Comparison of ENCODE assay signal across 33 cellular contexts in genomic region chr7:698515-699259, GRCh38. TPM values are rescaled to one million over a fixed set of nuclear protein-coding genes. Genes with fewer than 3 reads are reported as not detected.
DNase-seq lines count a peak whose midpoint lies in the region; ATAC-seq, FAIRE-seq and TF ChIP-seq lines count a peak whose summit lies in the region.
"Had no signal": no experiment of that assay in that cellular context is flagged by ENCODE, and none has a peak within 500 bp of the region (broad histone marks: within the 10 kb centered on the region; RNA-seq: fewer than 3 reads in every experiment).

No MANE protein-coding gene starts in this region.

- no TSS peak for BruUV-seq in K562 (replicated peaks; lab: Mats Ljungman, UMichigan)

- H2AFZ ChIP-seq in K562 (ENCODE audit: low read depth, low read length): peak overlapping the region; percentile 87

- in situ Hi-C loops in K562 (cut with MboI): no loop called here

- H3K36me3 Mint-ChIP-seq in CD8-positive, alpha-beta T cell: peaks cover 39% of the 10 kb centered on the region

- no peak overlapping the region for H3K4me3 Mint-ChIP-seq in CD8-positive, alpha-beta T cell
- H3K4me3 Mint-ChIP-seq: activated CD4-positive, alpha-beta memory T cell treated with anti-CD3 and anti-CD28 coated beads for 36 hours; activated T-helper 1 cell treated with anti-CD3 and anti-CD28 coated beads, Interleukin-12 subunit alpha, Interleukin-12 subunit beta, Interleukin-2, Interleukin-4 antibody, amounts not matched to agents 30 ng/mL and 10 ng/mL and 1 ng/mL, durations not matched to agents 14 hours and 24 hours and 36 hours; B cell; brain; stimulated activated naive CD8-positive, alpha-beta T cell treated with anti-CD3 and anti-CD28 coated beads, Interleukin-15, Interleukin-2, amounts not matched to agents 100 ng/mL and 50 ng/mL, for 24 hours had no signal

- peak overlapping the region; percentile 72 for H3K4me2 ChIP-seq in K562 (ENCODE audit: insufficient read depth, low read length)

- no peaks in the 10 kb centered on the region for H3K79me2 ChIP-seq in K562 (ENCODE audit: control insufficient read depth, insufficient read depth, low read length)

- no peaks in the 10 kb centered on the region for H3K27me3 ChIP-seq in K562 (ENCODE audit: control insufficient read depth in 2 of 2, insufficient read depth in 2 of 2, low read length in 2 of 2)
- H3K27me3 ChIP-seq in small intestine (ENCODE audit: control insufficient read depth in 2 of 2, insufficient read depth in 2 of 2, low read length in 2 of 2): no peaks in the 10 kb centered on the region
- H3K27me3 ChIP-seq in WERI-Rb-1 (ENCODE audit: insufficient read depth, low read depth, severe bottlenecking): no peaks in the 10 kb centered on the region
- no peaks in the 10 kb centered on the region for H3K27me3 ChIP-seq in CD8-positive, alpha-beta T cell (ENCODE audit: insufficient read depth, low read length)
- H3K27me3 ChIP-seq: dorsolateral prefrontal cortex, ovary, Peyer's patch had no signal

- H3K4me1 ChIP-seq in K562 (replicated peaks in 1 of 2; ENCODE audit: control insufficient read depth in 2 of 2, insufficient read depth in 2 of 2, low read length in 2 of 2) (peaks cover 9 to 20% of the 10 kb centered on the region in 2 experiments), kidney (ENCODE audit: control insufficient read depth in 1 of 2, insufficient read depth in 1 of 2, low read depth in 1 of 2, low read length in 2 of 2) (peaks cover 0 to 5% of the 10 kb centered on the region in 2 donors), small intestine (ENCODE audit: control insufficient read depth in 2 of 2, insufficient read depth in 1 of 2, low read depth in 1 of 2, low read length in 1 of 2) (no peaks in the 10 kb centered on the region)
- H3K4me1 ChIP-seq in CD8-positive, alpha-beta T cell (ENCODE audit: insufficient read depth, low read length): no peaks in the 10 kb centered on the region

- no peak for TF ChIP-seq RAD21 in K562 (CRISPR knock-in tag; conservative IDR thresholded peaks at IDR 0.05 in 1 of 2, IDR thresholded peaks at IDR 0.05 in 1 of 2)

- peaks cover 5% of the 10 kb centered on the region for H3K9me3 Mint-ChIP-seq in CD8-positive, alpha-beta T cell

- peaks cover 8% of the 10 kb centered on the region for H3K4me1 Mint-ChIP-seq in CD8-positive, alpha-beta T cell (ENCODE audit: low read depth)
- H3K4me1 Mint-ChIP-seq: B cell, brain had no signal

- intact Hi-C loops in K562 (cut with micrococcal nuclease): no loop called here
- intact Hi-C loops in kidney (cut with DNase I): no loop called here
- intact Hi-C loops in sciatic nerve (cut with DNase I): no loop called here
- intact Hi-C loops in CD8-positive, alpha-beta T cell (cut with DNase I, micrococcal nuclease): no loop called here

- DNase-seq in GM12891 (ENCODE audit: insufficient read length, low spot score) (no peak), K562 (ENCODE audit: extremely low read depth in 1 of 4, low spot score in 3 of 4) (no peak), kidney (peak; percentile 31), sciatic nerve (ENCODE audit: low spot score) (peak; percentile 38), small intestine (no peak), WERI-Rb-1 (no peak)
- no peak for DNase-seq in CD8-positive, alpha-beta T cell
- DNase-seq: ACHN; activated CD4-positive, alpha-beta memory T cell treated with anti-CD3 and anti-CD28 coated beads for 36 hours; activated CD4-positive, alpha-beta T cell treated with anti-CD3 and anti-CD28 coated beads for 1 hour; activated naive CD4-positive, alpha-beta T cell treated with anti-CD3 and anti-CD28 coated beads, Interleukin-2, amount 50 U/mL, for 16 hours; EL; glutamatergic neuron; H7; islet precursor cell; Kasumi-1; mammary epithelial cell; NCI-H1436; NCI-H2081 treated with DMSO at 0.1 percent for 48 hours; NCI-H345; NCI-H748 treated with DMSO at 0.1 percent for 48 hours; Peyer's patch; SIG-M5; stimulated activated CD4-positive, alpha-beta T cell treated with anti-CD3 and anti-CD28 coated beads, Interleukin-2, amount 100 ng/mL, for 24 hours; stimulated activated CD8-positive, alpha-beta memory T cell treated with anti-CD3 and anti-CD28 coated beads, Interleukin-4, amount 100 ng/mL, for 48 hours had no signal

- peak; percentile 72 for FAIRE-seq in GM12891 (lab: Jason Lieb, UNC)
- FAIRE-seq in K562 (lab: Jason Lieb, UNC): no peak
- FAIRE-seq in kidney (lab: Jason Lieb, UNC): no peak
- no peak for FAIRE-seq in small intestine (lab: Jason Lieb, UNC)

- TF ChIP-seq EP300 in K562 (IDR thresholded peaks at IDR 0.05; ENCODE audit: low read length): no peak

- WGBS in K562 (ENCODE audit: insufficient coverage, low coverage, missing lambda C conversion rate): 83% methylated on average over 16 of the region's 16 CpGs
- 86 to 88% (median 87%) methylated on average over 16 of the region's 16 CpGs for WGBS in small intestine, 3 donors

- no peak for ATAC-seq in K562
- ATAC-seq in sciatic nerve: no peak
- ATAC-seq in CD8-positive, alpha-beta T cell: no peak

- CTCF ChIA-PET in K562 (lab: Yijun Ruan, JAX; ENCODE audit: low intra/inter-chr PET ratio): interaction anchor here (0.6 kb wide), 1 partner anchor 81 kb away, joined by 3 read pairs; no protein-coding TSS in a partner anchor
- CTCF ChIA-PET in CD8-positive, alpha-beta T cell (lab: Charles Lee): interaction anchor here (1.1 kb wide), 1 partner anchor 12 kb away, joined by 4 read pairs; no protein-coding TSS in a partner anchor

- H3K4me3 ChIP-seq in K562 (no peak overlapping the region), kidney (ENCODE audit: low read length in 2 of 2) (no peak overlapping the region), small intestine (ENCODE audit: low read depth in 1 of 2, low read length in 2 of 2) (no peak overlapping the region), WERI-Rb-1 (ENCODE audit: low read depth, low read length) (no peak overlapping the region)
- H3K4me3 ChIP-seq in CD8-positive, alpha-beta T cell (ENCODE audit: low read depth, low read length): no peak overlapping the region
- H3K4me3 ChIP-seq: dorsolateral prefrontal cortex, ovary, Peyer's patch, thoracic aorta had no signal

- H3K27ac ChIP-seq in K562 (ENCODE audit: extremely low read depth, low read depth, low read length): peak overlapping the region; percentile 67; the same call in 2 of the 3 replicates
- no peak overlapping the region for H3K27ac ChIP-seq in kidney (ENCODE audit: low read depth in 2 of 2, low read length in 2 of 2)
- no peak overlapping the region for H3K27ac ChIP-seq in small intestine (ENCODE audit: low read depth in 1 of 2, low read length in 1 of 2)
- no peak overlapping the region for H3K27ac ChIP-seq in WERI-Rb-1
- H3K27ac ChIP-seq in CD8-positive, alpha-beta T cell (ENCODE audit: low read depth, low read length): no peak overlapping the region
- H3K27ac ChIP-seq: HL-60, ovary, thoracic aorta had no signal

- H3K27me3 Mint-ChIP-seq in CD8-positive, alpha-beta T cell (ENCODE audit: low read depth): no peaks in the 10 kb centered on the region
- H3K27me3 Mint-ChIP-seq: activated CD4-positive, alpha-beta memory T cell treated with anti-CD3 and anti-CD28 coated beads for 36 hours; B cell; brain; stimulated activated naive CD8-positive, alpha-beta T cell treated with anti-CD3 and anti-CD28 coated beads, Interleukin-15, Interleukin-2, amounts not matched to agents 100 ng/mL and 50 ng/mL, for 24 hours had no signal

- H3K9me3 ChIP-seq in K562 (replicated peaks; ENCODE audit: control insufficient read depth, insufficient read depth, low read depth, low read length): peaks cover 4% of the 10 kb centered on the region
- no peaks in the 10 kb centered on the region for H3K9me3 ChIP-seq in kidney (ENCODE audit: control insufficient read depth in 1 of 2, low read length in 2 of 2)
- no peaks in the 10 kb centered on the region for H3K9me3 ChIP-seq in small intestine (ENCODE audit: control insufficient read depth, low read depth)
- peaks cover 5% of the 10 kb centered on the region for H3K9me3 ChIP-seq in WERI-Rb-1 (ENCODE audit: severe bottlenecking)
- H3K9me3 ChIP-seq in CD8-positive, alpha-beta T cell (ENCODE audit: low read length): no peaks in the 10 kb centered on the region
- H3K9me3 ChIP-seq: ovary, Peyer's patch had no signal

- POLR2A ChIA-PET in K562 (lab: Yijun Ruan, JAX): interaction anchor here (1.2 kb wide), 1 partner anchor 19 kb away, joined by 4 read pairs; no protein-coding TSS in a partner anchor
- POLR2A ChIA-PET in CD8-positive, alpha-beta T cell (lab: Charles Lee): no interaction called here

- no peak overlapping the region for H3K27ac Mint-ChIP-seq in CD8-positive, alpha-beta T cell
- H3K27ac Mint-ChIP-seq: activated CD4-positive, alpha-beta memory T cell treated with anti-CD3 and anti-CD28 coated beads for 36 hours; activated T-helper 1 cell treated with anti-CD3 and anti-CD28 coated beads, Interleukin-12 subunit alpha, Interleukin-12 subunit beta, Interleukin-2, Interleukin-4 antibody, amounts not matched to agents 30 ng/mL and 10 ng/mL and 1 ng/mL, durations not matched to agents 14 hours and 24 hours and 36 hours; B cell; brain; stimulated activated naive CD8-positive, alpha-beta T cell treated with anti-CD3 and anti-CD28 coated beads, Interleukin-15, Interleukin-2, amounts not matched to agents 100 ng/mL and 50 ng/mL, for 24 hours had no signal

- H3K9ac ChIP-seq in K562 (ENCODE audit: insufficient read depth in 1 of 2, low read depth in 2 of 2, low read length in 2 of 2) (peak overlapping the region in 1 of 2 experiments; percentile 46; a peak in 2 of 4 replicates), kidney (ENCODE audit: low read length in 2 of 2) (no peak overlapping the region)

- H3K36me3 ChIP-seq in K562 (ENCODE audit: control insufficient read depth, insufficient read depth, low read length): peaks cover 15% of the 10 kb centered on the region; the same call in 2 of the 3 replicates
- H3K36me3 ChIP-seq in kidney (ENCODE audit: control insufficient read depth in 1 of 2, insufficient read depth in 2 of 2, low read length in 2 of 2): peaks cover 2 to 8% of the 10 kb centered on the region in 2 donors
- no peaks in the 10 kb centered on the region for H3K36me3 ChIP-seq in small intestine (ENCODE audit: control insufficient read depth in 2 of 2, insufficient read depth in 2 of 2, low read length in 2 of 2)
- H3K36me3 ChIP-seq in WERI-Rb-1: peaks cover 4% of the 10 kb centered on the region
- H3K36me3 ChIP-seq in CD8-positive, alpha-beta T cell (ENCODE audit: insufficient read depth, low read length): peaks cover 5% of the 10 kb centered on the region
- H3K36me3 ChIP-seq: ovary, thoracic aorta had no signal

- no peaks in the 10 kb centered on the region for H4K20me1 ChIP-seq in K562 (replicated peaks; ENCODE audit: control insufficient read depth, insufficient read depth, low read length)

- no peak for TF ChIP-seq CTCF in K562 (IDR thresholded peaks at IDR 0.05 in 2 of 3, conservative IDR thresholded peaks at IDR 0.05 in 1 of 3; ENCODE audit: insufficient read depth in 2 of 3, low read depth in 1 of 3, low read length in 3 of 3)
- TF ChIP-seq CTCF in kidney (IDR thresholded peaks at IDR 0.05; ENCODE audit: borderline replicate concordance, extremely low read depth, insufficient read depth): no peak
- no peak for TF ChIP-seq CTCF in WERI-Rb-1 (IDR thresholded peaks at IDR 0.05; ENCODE audit: low read depth, low read length)
- no peak for TF ChIP-seq CTCF in CD8-positive, alpha-beta T cell (IDR thresholded peaks at IDR 0.05)

- TF ChIP-seq POLR2A in GM12891 (IDR thresholded peaks at IDR 0.05; ENCODE audit: low read depth, low read length): no peak
- TF ChIP-seq POLR2A in K562 (conservative IDR thresholded peaks at IDR 0.05): no peak

- no peaks in the 10 kb centered on the region for H3K9me1 ChIP-seq in K562 (ENCODE audit: control insufficient read depth, insufficient read depth, low read length)

RNA-seq across cellular contexts. Expression of gene DNAAF5, which starts 27.8 kb away (rescaled TPM):
- polyA plus RNA-seq in GM12891 (2012; ENCODE audit: low read depth, missing spikeins): 13.6 TPM
- 43.7 and 77.7 TPM in 2 replicates for total RNA-seq in K562 (2011; cell fraction: chromatin; rRNA removed; ENCODE audit: low replicate concordance)
- 48.7 and 57.2 TPM in 2 replicates for total RNA-seq in K562 (2011; cell fraction: nucleolus; rRNA removed)
- total RNA-seq in K562 (2011; cell fraction: nucleoplasm; rRNA removed): 27.9 and 34.8 TPM in 2 replicates
- total RNA-seq in K562 (2014; rRNA removed) (35.3 and 61.8 TPM in 2 replicates), K562 (2014; rRNA removed; fragmentation: Illumina TruSeq; extraction: Trizol) (14.2 and 16.4 TPM in 2 replicates), K562 (2015; rRNA removed; fragmentation: Illumina TruSeq; extraction: Trizol) (19.1 and 20.8 TPM in 2 replicates), K562 (2021) (69.7 and 69.9 TPM in 2 replicates), kidney (29.7 TPM), sciatic nerve (19.0 TPM)
- polyA plus RNA-seq in K562 (2011; rRNA removed) (12.3 and 33.1 TPM in 2 replicates), K562 (2014; fragmentation: Illumina TruSeq; extraction: Trizol) (20.3 and 41.8 TPM in 2 replicates), K562 (2014; fragmentation: Nextera tagmentation; extraction: Ambion mirVana) (1 to 10 TPM; 3.1 to 5.1 TPM), K562 (2014; rRNA removed) (31.9 and 34.0 TPM in 2 replicates), kidney (ENCODE audit: insufficient read depth, low read depth, low replicate concordance) (11.6 TPM), small intestine (10 to 100 TPM in 2 of 3 donors, 1 to 10 TPM in 1; 6.8 to 19.3 (median 11.6) TPM)
- 24.9 and 63.1 TPM in 2 replicates for polyA plus RNA-seq in K562 (2011; cell fraction: cytosol; rRNA removed)
- polyA plus RNA-seq in K562 (2011; cell fraction: nucleus; rRNA removed): 29.7 and 48.2 TPM in 2 replicates
- 35.7 and 58.0 TPM in 2 replicates for polyA plus RNA-seq in K562 (2012)
- 16.2 and 19.7 TPM in 2 replicates for polyA minus RNA-seq in K562 (2011; rRNA and poly(A)+ RNA removed)
- 41.6 and 44.6 TPM in 2 replicates for polyA minus RNA-seq in K562 (2011; cell fraction: cytosol; rRNA and poly(A)+ RNA removed)
- polyA minus RNA-seq in K562 (2011; cell fraction: nucleus; rRNA and poly(A)+ RNA removed): 20.3 and 25.7 TPM in 2 replicates
- 1 to 10 TPM; 4.3 to 4.9 TPM for total RNA-seq in CD8-positive, alpha-beta T cell

RNA-seq across cellular contexts. Expression of gene PRKAR1B, which starts 28.4 kb away (rescaled TPM):
- polyA plus RNA-seq in GM12891 (2012; ENCODE audit: low read depth, missing spikeins): 15.4 TPM
- 17.8 and 33.7 TPM in 2 replicates for total RNA-seq in K562 (2011; cell fraction: chromatin; rRNA removed; ENCODE audit: low replicate concordance)
- 20.3 and 21.8 TPM in 2 replicates for total RNA-seq in K562 (2011; cell fraction: nucleolus; rRNA removed)
- 13.3 and 14.8 TPM in 2 replicates for total RNA-seq in K562 (2011; cell fraction: nucleoplasm; rRNA removed)
- total RNA-seq in K562 (2014; rRNA removed) (28.8 and 37.6 TPM in 2 replicates), K562 (2014; rRNA removed; fragmentation: Illumina TruSeq; extraction: Trizol) (7.7 and 10.5 TPM in 2 replicates), K562 (2015; rRNA removed; fragmentation: Illumina TruSeq; extraction: Trizol) (11.8 and 12.7 TPM in 2 replicates), K562 (2021) (30.5 and 32.0 TPM in 2 replicates), kidney (15.9 TPM), sciatic nerve (11.1 TPM)
- polyA plus RNA-seq in K562 (2011; rRNA removed) (8.2 and 15.3 TPM in 2 replicates), K562 (2014; fragmentation: Illumina TruSeq; extraction: Trizol) (9.2 and 20.4 TPM in 2 replicates), K562 (2014; fragmentation: Nextera tagmentation; extraction: Ambion mirVana) (1 to 10 TPM in 1 of 2 experiments, under 1 TPM in 1; 0.99 to 1.2 TPM), K562 (2014; rRNA removed) (18.4 and 19.4 TPM in 2 replicates), kidney (ENCODE audit: insufficient read depth, low read depth, low replicate concordance) (21.4 TPM), small intestine (10 to 100 TPM in 1 of 3 donors, 1 to 10 TPM in 2; 9.5 to 27.6 (median 9.6) TPM)
- polyA plus RNA-seq in K562 (2011; cell fraction: cytosol; rRNA removed): 7.5 and 20.4 TPM in 2 replicates
- polyA plus RNA-seq in K562 (2011; cell fraction: nucleus; rRNA removed): 8.1 and 20.7 TPM in 2 replicates
- polyA plus RNA-seq in K562 (2012): 13.9 and 25.5 TPM in 2 replicates
- polyA minus RNA-seq in K562 (2011; rRNA and poly(A)+ RNA removed): 21.0 and 32.5 TPM in 2 replicates
- polyA minus RNA-seq in K562 (2011; cell fraction: cytosol; rRNA and poly(A)+ RNA removed): 11.3 and 17.8 TPM in 2 replicates
- polyA minus RNA-seq in K562 (2011; cell fraction: nucleus; rRNA and poly(A)+ RNA removed): 8.5 and 9.8 TPM in 2 replicates
- 10 to 100 TPM; 16.6 to 20.2 TPM for total RNA-seq in CD8-positive, alpha-beta T cell

Comparison
In these comparisons a context has a peak if more than half of its experiments do, and no peak if none do; other contexts are left out.
1. DNase-seq: peak in kidney (single experiment) and sciatic nerve (single experiment); none in GM12891 (single experiment), K562 (0 of 4), small intestine (single experiment), WERI-Rb-1 (single experiment) and CD8-positive, alpha-beta T cell (0 of 7).